Comparison of ENCODE assay signal across 23 cellular contexts in the genomic region with DNA sequence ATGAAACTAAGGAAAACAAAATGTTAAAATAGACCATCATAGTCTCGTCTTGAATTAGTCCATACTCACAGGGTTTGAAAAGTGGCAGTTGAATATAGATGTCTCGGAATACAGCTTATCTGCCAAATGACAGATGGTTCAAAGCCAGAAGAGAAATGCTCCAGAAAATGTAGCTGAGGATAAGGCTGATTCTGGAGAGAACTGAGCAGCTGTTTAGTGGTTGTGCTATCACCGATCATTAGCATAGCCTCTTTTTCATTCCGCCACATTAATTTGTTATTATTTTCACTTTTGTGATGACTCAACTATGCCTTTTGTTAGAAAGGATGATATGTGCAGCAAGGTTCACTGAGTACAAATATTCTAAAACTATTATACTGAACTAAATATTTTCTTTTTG.
"Had no signal": no experiment of that assay in that cellular context is flagged by ENCODE, and none has a peak within 500 bp of the region (broad histone marks: within the 10 kb centered on the region; RNA-seq: fewer than 3 reads in every experiment).

No MANE protein-coding gene starts in this region.

- H3K79me2 ChIP-seq: hepatocyte had no signal

- H3K4me1 ChIP-seq: lower lobe of right lung, neural progenitor cell, upper lobe of left lung had no signal

- H3K27ac ChIP-seq: hepatocyte, lower lobe of right lung, neural progenitor cell, sigmoid colon, thoracic aorta, upper lobe of left lung, VCaP had no signal

- H3K9ac ChIP-seq: neural progenitor cell had no signal

- H3K36me3 ChIP-seq: lower lobe of right lung, neural progenitor cell, sigmoid colon, thoracic aorta, upper lobe of left lung had no signal

- DNase-seq: activated CD4-positive, alpha-beta memory T cell treated with anti-CD3 and anti-CD28 coated beads, Interleukin-2, amount 10 ng/mL, durations not matched to agents 7 days and 5 days; activated CD4-positive, alpha-beta T cell treated with anti-CD3 and anti-CD28 coated beads, Interleukin-2, amount 10 ng/mL, durations not matched to agents 24 days and 14 days; activated effector memory CD4-positive, alpha-beta T cell treated with Interleukin-2 at 50 U/mL for 16 hours; activated naive CD4-positive, alpha-beta T cell treated with anti-CD3 and anti-CD28 coated beads for 36 hours; activated naive CD8-positive, alpha-beta T cell treated with anti-CD3 and anti-CD28 coated beads, Interleukin-2, amount 10 ng/mL, durations not matched to agents 7 days and 5 days; activated T-cell treated with anti-CD3 and anti-CD28 coated beads, Interleukin-2, amount 50 U/mL, for 72 hours; amygdala; cortex of kidney; foreskin fibroblast; immature natural killer cell; lower lobe of right lung; mesendoderm; naive thymus-derived CD8-positive, alpha-beta T cell; sigmoid colon; stimulated activated CD4-positive, alpha-beta T cell treated with anti-CD3 and anti-CD28 coated beads, Interleukin-4, amount 100 ng/mL, for 1 hour; stimulated activated naive CD4-positive, alpha-beta T cell; upper lobe of left lung had no signal

- H2AFZ ChIP-seq: hepatocyte, neural progenitor cell had no signal

- H3K9me3 ChIP-seq: lower lobe of right lung, sigmoid colon, thoracic aorta, upper lobe of left lung had no signal

- H3K27me3 ChIP-seq: hepatocyte, neural progenitor cell, sigmoid colon, upper lobe of left lung had no signal

- H3K4me2 ChIP-seq: hepatocyte, neural progenitor cell had no signal

- H3K4me3 ChIP-seq: hepatocyte, lower lobe of right lung, neural progenitor cell, sigmoid colon, thoracic aorta, upper lobe of left lung had no signal

- ATAC-seq: activated CD4-positive, CD25-positive, alpha-beta regulatory T cell treated with anti-CD3 and anti-CD28 coated beads, Interleukin-2, amount 50 U/mL, for 24 hours; activated T-cell treated with anti-CD3 and anti-CD28 coated beads, Interleukin-2, amount 50 U/mL, for 72 hours; left lobe of liver; lower lobe of right lung; naive thymus-derived CD8-positive, alpha-beta T cell had no signal
